ENCODE assay signal across 8 cellular contexts in the genomic region with DNA sequence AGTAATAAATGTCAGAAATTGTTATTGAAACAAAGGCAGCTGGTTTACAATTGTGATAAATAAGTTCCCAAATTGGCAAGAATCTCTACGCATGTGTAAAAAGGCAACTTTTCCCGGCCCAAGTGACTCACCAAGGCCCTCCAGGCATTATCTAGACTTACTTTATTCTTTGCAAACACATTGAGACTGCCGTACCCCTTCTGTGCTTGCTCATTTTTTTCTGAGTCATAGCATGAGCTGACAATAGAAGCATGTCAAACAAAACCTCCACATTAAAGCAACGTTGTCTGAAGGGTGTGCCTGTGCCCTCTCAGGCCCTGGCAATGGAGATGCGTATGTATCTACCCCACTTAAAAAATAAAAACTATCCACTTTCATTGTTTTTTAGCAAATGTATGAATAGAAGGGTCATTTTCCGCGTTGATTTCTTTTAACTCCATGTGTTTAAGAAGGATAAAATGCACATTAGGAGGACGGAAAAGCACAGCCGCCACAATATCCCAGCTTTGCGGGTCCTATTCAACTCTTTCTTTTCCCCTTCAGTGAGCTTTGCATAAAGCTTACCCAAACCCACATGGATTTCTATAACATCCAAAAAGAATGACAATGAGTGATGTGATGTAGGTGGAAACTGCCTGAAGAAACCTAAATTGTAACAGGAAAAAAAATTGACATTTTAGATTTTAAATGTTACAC.
A peak's percentile ranks its signal among the peaks of the same experiment; 100 is the strongest.
DNase-seq lines count a peak whose midpoint lies in the region; ATAC-seq and TF ChIP-seq lines count a peak whose summit lies in the region.

No MANE protein-coding gene starts in this region.

- no peak for ATAC-seq in GM18520 (IDR thresholded peaks at IDR 0.05; ENCODE audit: unreplicated experiment)

- H3K4me1 ChIP-seq in prostate gland (replicated peaks) (no peaks in the 10 kb centered on the region), BE2C (no peaks in the 10 kb centered on the region)

- TF ChIP-seq CTCF in prostate gland (IDR thresholded peaks at IDR 0.05): no peak
- no peak for TF ChIP-seq CTCF in BE2C (IDR thresholded peaks at IDR 0.05; ENCODE audit: low read depth, low read length)

- 40% methylated on average over 10 of the region's 10 CpGs for WGBS in prostate gland

- H3K36me3 ChIP-seq in prostate gland (no peaks in the 10 kb centered on the region), BE2C (no peaks in the 10 kb centered on the region)

- H3K27ac ChIP-seq in epithelial cell of prostate: peak overlapping the region; percentile 96
- H3K27ac ChIP-seq in prostate gland: no peak overlapping the region

- H3K4me3 ChIP-seq in prostate gland (no peak overlapping the region), BE2C (ENCODE audit: low read depth, low read length) (no peak overlapping the region)

- DNase-seq in Daoy (ENCODE audit: low read depth): peak; percentile 92
- DNase-seq in NCI-H446 treated with DMSO at 0.1 percent for 48 hours (lab: John Stamatoyannopoulos, UW): peak; percentile 64
- peak; percentile 97 for DNase-seq in epithelial cell of prostate (ENCODE audit: low read depth, low spot score)
- DNase-seq in prostate gland (ENCODE audit: low spot score): peak; percentile 52
- no peak for DNase-seq in T-helper 1 cell
- DNase-seq in erythroblast (lab: John Stamatoyannopoulos, UW): no peak
- DNase-seq in BE2C: no peak

- H3K27me3 ChIP-seq in prostate gland (replicated peaks; ENCODE audit: insufficient read depth) (no peaks in the 10 kb centered on the region), BE2C (no peaks in the 10 kb centered on the region; the same call in 1 of the 2 replicates)

- H3K9me3 ChIP-seq in prostate gland (no peaks in the 10 kb centered on the region), BE2C (no peaks in the 10 kb centered on the region)

- TF ChIP-seq POLR2A in prostate gland (IDR thresholded peaks at IDR 0.05): no peak
- TF ChIP-seq POLR2A in erythroblast (IDR thresholded peaks at IDR 0.05; ENCODE audit: low read length): no peak

- intact Hi-C loops in prostate gland (cut with DNase I): no loop called here

Comparison
In these comparisons a context has a peak if more than half of its experiments do, and no peak if none do; other contexts are left out.
1. DNase-seq: peak in Daoy (single experiment), NCI-H446 treated with DMSO at 0.1 percent for 48 hours (single experiment), epithelial cell of prostate (single experiment) and prostate gland (single experiment); none in T-helper 1 cell (0 of 5), erythroblast (0 of 2) and BE2C (single experiment).